ENCODE assay signal across 11 cellular contexts in genomic region chr11:47272706-47273105, GRCh38. TPM values are rescaled to one million over a fixed set of nuclear protein-coding genes. Genes with fewer than 3 reads are reported as not detected.
A peak's percentile ranks its signal among the peaks of the same experiment; 100 is the strongest.
DNase-seq lines count a peak whose midpoint lies in the region; ATAC-seq and TF ChIP-seq lines count a peak whose summit lies in the region.
"Had no signal": no experiment of that assay in that cellular context is flagged by ENCODE, and none has a peak within 500 bp of the region (broad histone marks: within the 10 kb centered on the region; RNA-seq: fewer than 3 reads in every experiment).

No MANE protein-coding gene starts in this region.

- no peak overlapping the region for H3K4me3 Mint-ChIP-seq in WTC11
- H3K4me3 Mint-ChIP-seq: activated naive CD4-positive, alpha-beta T cell treated with anti-CD3 and anti-CD28 coated beads for 36 hours had no signal

- H3K27ac ChIP-seq in right atrium auricular region: peak overlapping the region; percentile 89 to 97

- H3K4me1 ChIP-seq in right atrium auricular region: peaks cover 0 to 58% of the 10 kb centered on the region in 2 donors

- no peaks in the 10 kb centered on the region for H3K27me3 Mint-ChIP-seq in WTC11 (ENCODE audit: low read depth)

- H3K4me3 ChIP-seq in right atrium auricular region: no peak overlapping the region

- POLR2A ChIA-PET in WTC11 (lab: Charles Lee): interaction anchor here (0.6 kb wide), 1 partner anchor 58 kb away, joined by 8 read pairs; no protein-coding TSS in a partner anchor

- TF ChIP-seq CTCF in right atrium auricular region (IDR thresholded peaks at IDR 0.05) (no peak), WTC11 (IDR thresholded peaks at IDR 0.05) (no peak)

- ATAC-seq in Right ventricle myocardium superior (ENCODE audit: poor library complexity) (no peak), WTC11 (no peak), GM18867 (IDR thresholded peaks at IDR 0.05; ENCODE audit: unreplicated experiment) (no peak)

- H3K9me3 ChIP-seq in right atrium auricular region: no peaks in the 10 kb centered on the region
- H3K9me3 ChIP-seq: stomach had no signal

- DNase-seq in right atrium auricular region (ENCODE audit: low spot score): no peak
- no peak for DNase-seq in Right ventricle myocardium superior
- peak; percentile 12 for DNase-seq in NCI-H226
- peak; percentile 14 for DNase-seq in epidermal melanocyte (ENCODE audit: insufficient read length, low spot score)
- DNase-seq in 8988T: no peak
- DNase-seq in WTC11 (ENCODE audit: low spot score): no peak
- DNase-seq in NCI-H146 (lab: John Stamatoyannopoulos, UW): no peak
- DNase-seq: activated naive CD4-positive, alpha-beta T cell treated with anti-CD3 and anti-CD28 coated beads for 36 hours; nephron progenitor cell had no signal

- H3K4me1 Mint-ChIP-seq in WTC11: peaks cover 33% of the 10 kb centered on the region

- H3K36me3 Mint-ChIP-seq in WTC11: peaks cover 29% of the 10 kb centered on the region

- H3K9me3 Mint-ChIP-seq in WTC11: no peaks in the 10 kb centered on the region
- H3K9me3 Mint-ChIP-seq: activated naive CD4-positive, alpha-beta T cell treated with anti-CD3 and anti-CD28 coated beads for 36 hours; nephron progenitor cell had no signal

- CTCF ChIA-PET in WTC11 (lab: Charles Lee): interaction anchor here (1.0 to 2.6 kb wide), 5 partner anchors 9 to 82 kb away, joined by 3 to 13 read pairs (median 5); partner anchors contain the start of genes DDB2 and NR1H3

- intact Hi-C loops in Right ventricle myocardium superior (cut with DNase I): loop anchor here (5.0 kb wide), 1 partner anchor 35 kb away; no protein-coding TSS in a partner anchor

- H3K36me3 ChIP-seq in right atrium auricular region: peaks cover 35% of the 10 kb centered on the region

- no peak overlapping the region for H3K27ac Mint-ChIP-seq in WTC11
- H3K27ac Mint-ChIP-seq: nephron progenitor cell had no signal

- no peaks in the 10 kb centered on the region for H3K27me3 ChIP-seq in right atrium auricular region
- H3K27me3 ChIP-seq: stomach had no signal

TF ChIP-seq in WTC11, 78 proteins besides CTCF, POLR2A, EP300 and RAD21:
- TF ChIP-seq ATF2 (CRISPR knock-in tag; IDR thresholded peaks at IDR 0.05; ENCODE audit: borderline replicate concordance, low read depth) (no peak), USF1 (CRISPR knock-in tag; IDR thresholded peaks at IDR 0.05) (no peak), TEAD4 (CRISPR knock-in tag; IDR thresholded peaks at IDR 0.05) (no peak), MAX (CRISPR knock-in tag; IDR thresholded peaks at IDR 0.05) (no peak), USF2 (CRISPR knock-in tag; IDR thresholded peaks at IDR 0.05) (no peak), ZNF232 (CRISPR knock-in tag; IDR thresholded peaks at IDR 0.05) (no peak), GABPB1 (CRISPR knock-in tag; IDR thresholded peaks at IDR 0.05) (no peak), NFYB (CRISPR knock-in tag; conservative IDR thresholded peaks at IDR 0.05; ENCODE audit: low read depth) (no peak), ZNF416 (CRISPR knock-in tag; IDR thresholded peaks at IDR 0.05) (no peak), FOXK1 (CRISPR knock-in tag; IDR thresholded peaks at IDR 0.05) (no peak), IRF2 (CRISPR knock-in tag; IDR thresholded peaks at IDR 0.05; ENCODE audit: borderline replicate concordance, low read depth) (no peak), TEAD1 (CRISPR knock-in tag; IDR thresholded peaks at IDR 0.05) (no peak), MYBL2 (CRISPR knock-in tag; IDR thresholded peaks at IDR 0.05) (no peak), ZNF263 (CRISPR knock-in tag; IDR thresholded peaks at IDR 0.05; ENCODE audit: low read depth) (no peak), ATF6 (CRISPR knock-in tag; IDR thresholded peaks at IDR 0.05) (no peak)

RNA-seq across cellular contexts. Expression of gene MADD, which starts 2.8 kb away (rescaled TPM):
- 10 to 100 TPM; 28.2 to 49.8 TPM for total RNA-seq in right atrium auricular region
- 39.7 TPM for total RNA-seq in Right ventricle myocardium superior
- total RNA-seq in WTC11 (2021): 39.4 to 47.5 TPM (median 40.6 TPM) in 3 replicates

RNA-seq across cellular contexts. Expression of gene NR1H3, which starts 14.9 kb away (rescaled TPM):
- 10 to 100 TPM; 15.9 to 23.2 TPM for total RNA-seq in right atrium auricular region
- 19.1 TPM for total RNA-seq in Right ventricle myocardium superior
- total RNA-seq in WTC11 (2021): 26.3 to 31.1 TPM (median 29.9 TPM) in 3 replicates

RNA-seq across cellular contexts. Expression of gene ACP2, which starts 24.1 kb away (rescaled TPM):
- total RNA-seq in right atrium auricular region (10 to 100 TPM; 45.2 to 59.4 TPM), Right ventricle myocardium superior (18.4 TPM), WTC11 (2021) (18.7 to 19.6 TPM (median 19.2 TPM) in 3 replicates)

RNA-seq across cellular contexts. Expression of gene DDB2, which starts 57.9 kb away (rescaled TPM):
- total RNA-seq in right atrium auricular region (10 to 100 TPM in 1 of 2 donors, 1 to 10 TPM in 1; 8.8 to 12.0 TPM), Right ventricle myocardium superior (9.3 TPM), WTC11 (2021) (124 to 144 TPM (median 124 TPM) in 3 replicates)

Comparison
In these comparisons a context has a peak if more than half of its experiments do, and no peak if none do; other contexts are left out.
1. DNase-seq: peak in NCI-H226 (single experiment) and epidermal melanocyte (single experiment); none in right atrium auricular region (single experiment), Right ventricle myocardium superior (single experiment), 8988T (single experiment), WTC11 (single experiment) and NCI-H146 (single experiment).